In genomic region chr2:67459761-67460160, GRCh38 we compare ENCODE assay signal across 16 cellular contexts.
DNase-seq lines count a peak whose midpoint lies in the region; ATAC-seq and TF ChIP-seq lines count a peak whose summit lies in the region.
"Had no signal": no experiment of that assay in that cellular context is flagged by ENCODE, and none has a peak within 500 bp of the region (broad histone marks: within the 10 kb centered on the region; RNA-seq: fewer than 3 reads in every experiment).

No MANE protein-coding gene starts in this region.

- no peaks in the 10 kb centered on the region for H3K9me3 Mint-ChIP-seq in MCF 10A (ENCODE audit: unreplicated experiment)
- H3K9me3 Mint-ChIP-seq: CD4-positive, alpha-beta T cell; GM23338 had no signal

- no peaks in the 10 kb centered on the region for H3K27me3 Mint-ChIP-seq in MCF 10A (ENCODE audit: insufficient read depth, unreplicated experiment)

- H3K36me3 ChIP-seq in breast epithelium (no peaks in the 10 kb centered on the region), gastroesophageal sphincter (no peaks in the 10 kb centered on the region), SJCRH30 (no peaks in the 10 kb centered on the region)

- H3K9me3 ChIP-seq in breast epithelium = no peaks in the 10 kb centered on the region
- no peaks in the 10 kb centered on the region for H3K9me3 ChIP-seq in gastroesophageal sphincter
- no peaks in the 10 kb centered on the region for H3K9me3 ChIP-seq in SJCRH30 (replicated peaks)
- H3K9me3 ChIP-seq: A549, Caco-2 had no signal

- no peak overlapping the region for H3K4me3 ChIP-seq in breast epithelium
- H3K4me3 ChIP-seq in epithelial cell of esophagus (ENCODE audit: low read length) = no peak overlapping the region
- H3K4me3 ChIP-seq in gastroesophageal sphincter = no peak overlapping the region
- H3K4me3 ChIP-seq in SJCRH30 = no peak overlapping the region
- H3K4me3 ChIP-seq: A549, GM23338 had no signal

- H3K27ac Mint-ChIP-seq in MCF 10A (ENCODE audit: low read depth, unreplicated experiment) = peak overlapping the region; percentile 51
- H3K27ac Mint-ChIP-seq: CD4-positive, alpha-beta T cell; GM23338 had no signal

- no peak for TF ChIP-seq CTCF in MCF 10A (IDR thresholded peaks at IDR 0.05; ENCODE audit: unreplicated experiment)
- no peak for TF ChIP-seq CTCF in breast epithelium (IDR thresholded peaks at IDR 0.05)
- no peak for TF ChIP-seq CTCF in epithelial cell of esophagus (IDR thresholded peaks at IDR 0.05; ENCODE audit: insufficient read depth, low read depth, low read length, missing control alignments)
- TF ChIP-seq CTCF in gastroesophageal sphincter (IDR thresholded peaks at IDR 0.05) = no peak

- WGBS in gastroesophageal sphincter (ENCODE audit: low coverage in 1 of 2), 2 donors = 72 to 94% methylated on average over 2 of the region's 2 CpGs

- DNase-seq in MCF 10A (ENCODE audit: unreplicated experiment) (no peak), breast epithelium (ENCODE audit: low spot score in 2 of 2) (no peak), epithelial cell of esophagus (ENCODE audit: low read depth) (peak; percentile 67), kidney glomerular epithelial cell (lab: John Stamatoyannopoulos, UW) (peak; percentile 10), head of caudate nucleus (no peak), SJCRH30 (no peak)
- DNase-seq: AML-193; Caco-2; CD4-positive, alpha-beta T cell; HCEC 1CT had no signal

- H3K4me1 ChIP-seq in breast epithelium (no peaks in the 10 kb centered on the region), gastroesophageal sphincter (peaks cover 0 to 7% (median 0%) of the 10 kb centered on the region in 3 donors), SJCRH30 (no peaks in the 10 kb centered on the region; the same call in 1 of the 2 replicates)

- no peak for ATAC-seq in gastroesophageal sphincter
- no peak for ATAC-seq in GM21529 (IDR thresholded peaks at IDR 0.05; ENCODE audit: unreplicated experiment)
- ATAC-seq: A549, GM23338 had no signal

- no peaks in the 10 kb centered on the region for H3K36me3 Mint-ChIP-seq in MCF 10A (ENCODE audit: insufficient read depth, unreplicated experiment)

- BruUV-seq in MCF 10A (replicated peaks; lab: Mats Ljungman, UMichigan) = no TSS peak

- no peak for TF ChIP-seq EP300 in gastroesophageal sphincter (IDR thresholded peaks at IDR 0.05)

- TF ChIP-seq POLR2A in breast epithelium (IDR thresholded peaks at IDR 0.05) (no peak), gastroesophageal sphincter (IDR thresholded peaks at IDR 0.05) (no peak)

- intact Hi-C loops in MCF 10A (cut with micrococcal nuclease) = loop anchor here (5.0 kb wide), 2 partner anchors 62 to 1032 kb away; partner anchors contain the start of gene ETAA1
- intact Hi-C loops in breast epithelium (cut with DNase I; ENCODE audit: low total_unique reads) = loop anchor here (5.0 kb wide), 1 partner anchor 1507 kb away; no protein-coding TSS in a partner anchor
- intact Hi-C loops in head of caudate nucleus (cut with DNase I) = no loop called here

- no peaks in the 10 kb centered on the region for H3K27me3 ChIP-seq in breast epithelium
- no peaks in the 10 kb centered on the region for H3K27me3 ChIP-seq in gastroesophageal sphincter
- H3K27me3 ChIP-seq in SJCRH30 = peaks cover 3% of the 10 kb centered on the region; the same call in 1 of the 2 replicates

- POLR2A ChIA-PET in MCF 10A (lab: Yijun Ruan, JAX) = interaction anchor here (0.6 kb wide), 1 partner anchor 81 kb away, joined by 3 read pairs; no protein-coding TSS in a partner anchor

- no peak overlapping the region for H3K4me3 Mint-ChIP-seq in MCF 10A (ENCODE audit: unreplicated experiment)
- H3K4me3 Mint-ChIP-seq: CD4-positive, alpha-beta T cell; GM23338 had no signal

- CTCF ChIA-PET in MCF 10A (lab: Yijun Ruan, JAX) = no interaction called here

- H3K27ac ChIP-seq in breast epithelium (no peak overlapping the region), gastroesophageal sphincter (no peak overlapping the region), SJCRH30 (no peak overlapping the region)
- H3K27ac ChIP-seq: 22Rv1, A549, C4-2B had no signal

- H3K4me1 Mint-ChIP-seq in MCF 10A (ENCODE audit: insufficient read depth, unreplicated experiment) = peaks cover 34% of the 10 kb centered on the region

Comparison
In these comparisons a context has a peak if more than half of its experiments do, and no peak if none do; other contexts are left out.
1. DNase-seq: peak in epithelial cell of esophagus (single experiment) and kidney glomerular epithelial cell (single experiment); none in MCF 10A (single experiment), breast epithelium (0 of 2), head of caudate nucleus (0 of 42) and SJCRH30 (0 of 2).